In genomic region chr1:154863702-154864174, GRCh38 we compare ENCODE assay signal across 8 cellular contexts. TPM values are rescaled to one million over a fixed set of nuclear protein-coding genes. Genes with fewer than 3 reads are reported as not detected.
DNase-seq lines count a peak whose midpoint lies in the region; ATAC-seq, FAIRE-seq and TF ChIP-seq lines count a peak whose summit lies in the region.

No MANE protein-coding gene starts in this region.

- peaks cover 83% of the 10 kb centered on the region for H3K27me3 Mint-ChIP-seq in T-helper 17 cell

- H3K4me1 Mint-ChIP-seq in T-helper 17 cell = peaks cover 12% of the 10 kb centered on the region

- H3K27ac ChIP-seq in small intestine (ENCODE audit: low read depth in 1 of 2, low read length in 1 of 2) = no peak overlapping the region

- H3K4me1 ChIP-seq in small intestine (ENCODE audit: control insufficient read depth in 2 of 2, insufficient read depth in 1 of 2, low read depth in 1 of 2, low read length in 1 of 2) = no peaks in the 10 kb centered on the region

- peak; percentile 71 for TF ChIP-seq CTCF in AG04449 (IDR thresholded peaks at IDR 0.05; ENCODE audit: insufficient read depth, low read length, missing control alignments)
- TF ChIP-seq CTCF in GM13976 (IDR thresholded peaks at IDR 0.05; ENCODE audit: borderline replicate concordance, control extremely low read depth, extremely low read depth, insufficient read depth, missing control alignments) = peak; percentile 79

- no peak overlapping the region for H3K27ac Mint-ChIP-seq in T-helper 17 cell

- POLR2A ChIA-PET in AG04449 (lab: Yijun Ruan, JAX) = no interaction called here

- peaks cover under 1% of the 10 kb centered on the region for H3K36me3 Mint-ChIP-seq in T-helper 17 cell (ENCODE audit: low read depth)

- no peak overlapping the region for H3K4me3 Mint-ChIP-seq in T-helper 17 cell

- peaks cover 0 to 6% of the 10 kb centered on the region in 2 donors for H3K27me3 ChIP-seq in small intestine (ENCODE audit: control insufficient read depth in 2 of 2, insufficient read depth in 2 of 2, low read length in 2 of 2)

- ATAC-seq in T-helper 17 cell (peak; percentile 77), esophagus mucosa (peak; percentile 39), HG03460 (IDR thresholded peaks at IDR 0.05; ENCODE audit: unreplicated experiment) (no peak)

- no peaks in the 10 kb centered on the region for H3K36me3 ChIP-seq in small intestine (ENCODE audit: control insufficient read depth in 2 of 2, insufficient read depth in 2 of 2, low read length in 2 of 2)

- WGBS in small intestine, 3 donors = 60 to 74% (median 66%) methylated on average over 13 of the region's 13 CpGs

- no peak overlapping the region for H3K4me3 ChIP-seq in AG04449 (ENCODE audit: low read depth, low read length)
- H3K4me3 ChIP-seq in Jurkat, Clone E6-1 (ENCODE audit: low read length) = no peak overlapping the region
- H3K4me3 ChIP-seq in small intestine (ENCODE audit: low read depth in 1 of 2, low read length in 2 of 2) = no peak overlapping the region

- H3K9me3 ChIP-seq in T-helper 17 cell (ENCODE audit: control insufficient read depth, low read length, poor library complexity, severe bottlenecking) (no peaks in the 10 kb centered on the region), small intestine (ENCODE audit: control insufficient read depth, low read depth) (no peaks in the 10 kb centered on the region)

- CTCF ChIA-PET in AG04449 (lab: Yijun Ruan, JAX) = interaction anchor here (0.6 to 3.0 kb wide), 15 partner anchors 8 to 238 kb away, joined by 3 to 26 read pairs (median 5); no protein-coding TSS in a partner anchor

- FAIRE-seq in small intestine (lab: Jason Lieb, UNC) = no peak

- DNase-seq in AG04449 (ENCODE audit: low read depth, low spot score) (no peak), GM13976 (ENCODE audit: low spot score) (peak; percentile 81), T-helper 17 cell (peak in 1 of 3 donors; percentile 36), small intestine (peak; percentile 52), NCI-H774 (lab: John Stamatoyannopoulos, UW) (no peak)
- peak; percentile 68 for DNase-seq in Jurkat, Clone E6-1 (ENCODE audit: low read depth, low spot score)

- in situ Hi-C loops in GM13976 (cut with MboI; ENCODE audit: low sequenced_read_pairs, unreplicated experiment) = no loop called here

RNA-seq across cellular contexts. Expression of gene KCNN3, which starts 6.3 kb away (rescaled TPM):
- polyA plus RNA-seq in Jurkat, Clone E6-1 (2012; ENCODE audit: insufficient read depth, insufficient read length) = not detected
- total RNA-seq in T-helper 17 cell = under 1 TPM; 0.12 to 0.29 TPM
- total RNA-seq in esophagus mucosa = 0.28 TPM
- 1 to 10 TPM in 1 of 3 donors, under 1 TPM in 2; 0.27 to 1.6 (median 0.45) TPM for polyA plus RNA-seq in small intestine

Comparison
In these comparisons a context has a peak if more than half of its experiments do, and no peak if none do; other contexts are left out.
1. DNase-seq: peak in GM13976 (single experiment), Jurkat, Clone E6-1 (single experiment) and small intestine (single experiment); none in AG04449 (single experiment) and NCI-H774 (single experiment).